6 cellular contexts compared by ENCODE assay signal in genomic region chr10:95916039-95916438, GRCh38. TPM values are rescaled to one million over a fixed set of nuclear protein-coding genes. Genes with fewer than 3 reads are reported as not detected.
"Had no signal": no experiment of that assay in that cellular context is flagged by ENCODE, and none has a peak within 500 bp of the region (broad histone marks: within the 10 kb centered on the region; RNA-seq: fewer than 3 reads in every experiment).

No MANE protein-coding gene starts in this region.

RNA-seq across cellular contexts. Expression of gene CC2D2B, which starts 8.3 kb away (rescaled TPM):
- total RNA-seq: PC-3, PC-9, RPMI7951, SJCRH30, SK-MEL-5 had no signal
- polyA plus RNA-seq: SK-N-SH had no signal
